Comparison of ENCODE assay signal across 16 cellular contexts in genomic region chrX:103498786-103499185, GRCh38. TPM values are rescaled to one million over a fixed set of nuclear protein-coding genes. Genes with fewer than 3 reads are reported as not detected.
A peak's percentile ranks its signal among the peaks of the same experiment; 100 is the strongest.
DNase-seq lines count a peak whose midpoint lies in the region; ATAC-seq and TF ChIP-seq lines count a peak whose summit lies in the region.
"Had no signal": no experiment of that assay in that cellular context is flagged by ENCODE, and none has a peak within 500 bp of the region (broad histone marks: within the 10 kb centered on the region; RNA-seq: fewer than 3 reads in every experiment).

No MANE protein-coding gene starts in this region.

- POLR2A ChIA-PET in activated CD8-positive, alpha-beta T cell treated with anti-CD3 and anti-CD28 coated beads for 36 hours (lab: Charles Lee) = no interaction called here
- POLR2A ChIA-PET in activated CD8-positive, alpha-beta T cell treated with anti-CD3 and anti-CD28 coated beads, Interleukin-2, amount 10 ng/mL, durations not matched to agents 7 days and 5 days (lab: Charles Lee) = no interaction called here

- no peaks in the 10 kb centered on the region for H3K27me3 ChIP-seq in gastroesophageal sphincter
- H3K27me3 ChIP-seq: BLaER1 had no signal

- H3K36me3 ChIP-seq in gastroesophageal sphincter (no peaks in the 10 kb centered on the region), mucosa of descending colon (ENCODE audit: low read depth) (no peaks in the 10 kb centered on the region)
- H3K36me3 ChIP-seq: BLaER1 had no signal

- H3K9me3 ChIP-seq in gastroesophageal sphincter = no peaks in the 10 kb centered on the region
- no peaks in the 10 kb centered on the region for H3K9me3 ChIP-seq in mucosa of descending colon
- H3K9me3 ChIP-seq: BLaER1, Caco-2 had no signal

- no peak overlapping the region for H3K4me3 Mint-ChIP-seq in activated CD8-positive, alpha-beta T cell treated with anti-CD3 and anti-CD28 coated beads for 36 hours
- H3K4me3 Mint-ChIP-seq in activated CD8-positive, alpha-beta T cell treated with anti-CD3 and anti-CD28 coated beads, Interleukin-2, amount 10 ng/mL, durations not matched to agents 7 days and 5 days = no peak overlapping the region
- no peak overlapping the region for H3K4me3 Mint-ChIP-seq in activated naive CD8-positive, alpha-beta T cell treated with anti-CD3 and anti-CD28 coated beads, Interleukin-2, amount 50 U/mL, for 24 hours
- H3K4me3 Mint-ChIP-seq: CD8-positive, alpha-beta memory T cell had no signal

- H3K27ac ChIP-seq in gastroesophageal sphincter = no peak overlapping the region
- H3K27ac ChIP-seq: BLaER1, GM23248 had no signal

- ATAC-seq in activated CD8-positive, alpha-beta T cell treated with anti-CD3 and anti-CD28 coated beads for 36 hours = peak; percentile 53
- ATAC-seq in activated CD8-positive, alpha-beta T cell treated with anti-CD3 and anti-CD28 coated beads, Interleukin-2, amount 10 ng/mL, durations not matched to agents 7 days and 5 days = no peak
- ATAC-seq in activated naive CD8-positive, alpha-beta T cell treated with anti-CD3 and anti-CD28 coated beads, Interleukin-2, amount 50 U/mL, for 24 hours = peak; percentile 46
- ATAC-seq in gastroesophageal sphincter (no peak), GM18861 (IDR thresholded peaks at IDR 0.05; ENCODE audit: unreplicated experiment) (no peak), mucosa of descending colon (no peak)
- ATAC-seq: HCT116 had no signal

- CTCF ChIA-PET in activated CD8-positive, alpha-beta T cell treated with anti-CD3 and anti-CD28 coated beads for 36 hours (lab: Charles Lee) = interaction anchor here (0.9 kb wide), 1 partner anchor 9 kb away, joined by 3 read pairs; no protein-coding TSS in a partner anchor
- CTCF ChIA-PET in activated CD8-positive, alpha-beta T cell treated with anti-CD3 and anti-CD28 coated beads, Interleukin-2, amount 10 ng/mL, durations not matched to agents 7 days and 5 days (lab: Charles Lee) = interaction anchor here (1.2 kb wide), 1 partner anchor 9 kb away, joined by 4 read pairs; no protein-coding TSS in a partner anchor

- no peak overlapping the region for H3K27ac Mint-ChIP-seq in activated CD8-positive, alpha-beta T cell treated with anti-CD3 and anti-CD28 coated beads for 36 hours
- H3K27ac Mint-ChIP-seq in activated CD8-positive, alpha-beta T cell treated with anti-CD3 and anti-CD28 coated beads, Interleukin-2, amount 10 ng/mL, durations not matched to agents 7 days and 5 days = no peak overlapping the region
- no peak overlapping the region for H3K27ac Mint-ChIP-seq in activated naive CD8-positive, alpha-beta T cell treated with anti-CD3 and anti-CD28 coated beads, Interleukin-2, amount 50 U/mL, for 24 hours
- H3K27ac Mint-ChIP-seq: CD8-positive, alpha-beta memory T cell had no signal

- 69 to 88% methylated on average over 4 to 5 of the region's 5 CpGs for WGBS in gastroesophageal sphincter (ENCODE audit: low coverage in 1 of 2), 2 donors

- no peak for TF ChIP-seq EP300 in gastroesophageal sphincter (IDR thresholded peaks at IDR 0.05)

- no peak for TF ChIP-seq CTCF in activated CD8-positive, alpha-beta T cell treated with anti-CD3 and anti-CD28 coated beads for 36 hours (IDR thresholded peaks at IDR 0.05)
- no peak for TF ChIP-seq CTCF in epithelial cell of esophagus (IDR thresholded peaks at IDR 0.05; ENCODE audit: insufficient read depth, low read depth, low read length, missing control alignments)
- no peak for TF ChIP-seq CTCF in gastroesophageal sphincter (IDR thresholded peaks at IDR 0.05)
- no peak for TF ChIP-seq CTCF in mucosa of descending colon (IDR thresholded peaks at IDR 0.05)

- DNase-seq in activated CD8-positive, alpha-beta T cell treated with anti-CD3 and anti-CD28 coated beads for 36 hours = peak; percentile 11
- DNase-seq in activated CD8-positive, alpha-beta T cell treated with anti-CD3 and anti-CD28 coated beads, Interleukin-2, amount 10 ng/mL, durations not matched to agents 7 days and 5 days = no peak
- no peak for DNase-seq in activated naive CD8-positive, alpha-beta T cell treated with anti-CD3 and anti-CD28 coated beads, Interleukin-2, amount 50 U/mL, for 24 hours
- peak; percentile 7 for DNase-seq in epithelial cell of esophagus (ENCODE audit: low read depth)
- DNase-seq in mucosa of descending colon = no peak
- DNase-seq: 8988T; AML-193; Caco-2; CD8-positive, alpha-beta memory T cell; DND-41; GDM1; GM23248 had no signal

- no peak for TF ChIP-seq POLR2A in gastroesophageal sphincter (IDR thresholded peaks at IDR 0.05)

- H3K36me3 Mint-ChIP-seq in activated CD8-positive, alpha-beta T cell treated with anti-CD3 and anti-CD28 coated beads for 36 hours (ENCODE audit: low read depth) = no peaks in the 10 kb centered on the region
- H3K36me3 Mint-ChIP-seq in activated CD8-positive, alpha-beta T cell treated with anti-CD3 and anti-CD28 coated beads, Interleukin-2, amount 10 ng/mL, durations not matched to agents 7 days and 5 days (ENCODE audit: low read depth) = no peaks in the 10 kb centered on the region
- no peaks in the 10 kb centered on the region for H3K36me3 Mint-ChIP-seq in activated naive CD8-positive, alpha-beta T cell treated with anti-CD3 and anti-CD28 coated beads, Interleukin-2, amount 50 U/mL, for 24 hours (ENCODE audit: low read depth)
- H3K36me3 Mint-ChIP-seq: CD8-positive, alpha-beta memory T cell had no signal

- no peaks in the 10 kb centered on the region for H3K4me1 Mint-ChIP-seq in activated CD8-positive, alpha-beta T cell treated with anti-CD3 and anti-CD28 coated beads for 36 hours (ENCODE audit: low read depth)
- H3K4me1 Mint-ChIP-seq in activated CD8-positive, alpha-beta T cell treated with anti-CD3 and anti-CD28 coated beads, Interleukin-2, amount 10 ng/mL, durations not matched to agents 7 days and 5 days (ENCODE audit: low read depth) = peaks cover 8% of the 10 kb centered on the region
- H3K4me1 Mint-ChIP-seq in activated naive CD8-positive, alpha-beta T cell treated with anti-CD3 and anti-CD28 coated beads, Interleukin-2, amount 50 U/mL, for 24 hours = no peaks in the 10 kb centered on the region
- H3K4me1 Mint-ChIP-seq: CD8-positive, alpha-beta memory T cell had no signal

- intact Hi-C loops in activated CD8-positive, alpha-beta T cell treated with anti-CD3 and anti-CD28 coated beads for 36 hours (cut with micrococcal nuclease) = no loop called here
- intact Hi-C loops in mucosa of descending colon (cut with DNase I, micrococcal nuclease) = no loop called here

- H3K4me1 ChIP-seq in gastroesophageal sphincter (no peaks in the 10 kb centered on the region), mucosa of descending colon (ENCODE audit: low read depth) (no peaks in the 10 kb centered on the region)
- H3K4me1 ChIP-seq: BLaER1, Caco-2 had no signal

- H3K9me3 Mint-ChIP-seq in activated CD8-positive, alpha-beta T cell treated with anti-CD3 and anti-CD28 coated beads for 36 hours = no peaks in the 10 kb centered on the region
- H3K9me3 Mint-ChIP-seq in activated CD8-positive, alpha-beta T cell treated with anti-CD3 and anti-CD28 coated beads, Interleukin-2, amount 10 ng/mL, durations not matched to agents 7 days and 5 days (ENCODE audit: insufficient read depth) = no peaks in the 10 kb centered on the region
- H3K9me3 Mint-ChIP-seq in activated naive CD8-positive, alpha-beta T cell treated with anti-CD3 and anti-CD28 coated beads, Interleukin-2, amount 50 U/mL, for 24 hours = no peaks in the 10 kb centered on the region
- H3K9me3 Mint-ChIP-seq: CD8-positive, alpha-beta memory T cell had no signal

- H3K4me3 ChIP-seq in epithelial cell of esophagus (ENCODE audit: low read length) (no peak overlapping the region), gastroesophageal sphincter (no peak overlapping the region), mucosa of descending colon (no peak overlapping the region)
- H3K4me3 ChIP-seq: BLaER1, GM23248 had no signal

- no peaks in the 10 kb centered on the region for H3K27me3 Mint-ChIP-seq in activated CD8-positive, alpha-beta T cell treated with anti-CD3 and anti-CD28 coated beads for 36 hours
- H3K27me3 Mint-ChIP-seq in activated CD8-positive, alpha-beta T cell treated with anti-CD3 and anti-CD28 coated beads, Interleukin-2, amount 10 ng/mL, durations not matched to agents 7 days and 5 days (ENCODE audit: low read depth) = peaks cover 6% of the 10 kb centered on the region
- no peaks in the 10 kb centered on the region for H3K27me3 Mint-ChIP-seq in activated naive CD8-positive, alpha-beta T cell treated with anti-CD3 and anti-CD28 coated beads, Interleukin-2, amount 50 U/mL, for 24 hours

RNA-seq across cellular contexts. Expression of gene RAB40A, which starts 20.5 kb away (rescaled TPM):
- total RNA-seq in activated CD8-positive, alpha-beta T cell treated with anti-CD3 and anti-CD28 coated beads for 36 hours = under 1 TPM; 0.18 to 0.58 TPM
- not detected for total RNA-seq in activated CD8-positive, alpha-beta T cell treated with anti-CD3 and anti-CD28 coated beads, Interleukin-2, amount 10 ng/mL, durations not matched to agents 7 days and 5 days
- total RNA-seq in gastroesophageal sphincter = 1 to 10 TPM; 1.3 to 8.9 (median 4.6) TPM
- under 1 TPM in 2 of 3 donors, not detected in 1; 0.17 to 0.28 TPM for total RNA-seq in mucosa of descending colon
- total RNA-seq: Caco-2, GM23248 had no signal

Comparison
In these comparisons a context has a peak if more than half of its experiments do, and no peak if none do; other contexts are left out.
1. ATAC-seq: peak in activated CD8-positive, alpha-beta T cell treated with anti-CD3 and anti-CD28 coated beads for 36 hours (single experiment) and activated naive CD8-positive, alpha-beta T cell treated with anti-CD3 and anti-CD28 coated beads, Interleukin-2, amount 50 U/mL, for 24 hours (single experiment); none in activated CD8-positive, alpha-beta T cell treated with anti-CD3 and anti-CD28 coated beads, Interleukin-2, amount 10 ng/mL, durations not matched to agents 7 days and 5 days (single experiment), gastroesophageal sphincter (single experiment), GM18861 (single experiment) and mucosa of descending colon (single experiment).
2. DNase-seq: peak in activated CD8-positive, alpha-beta T cell treated with anti-CD3 and anti-CD28 coated beads for 36 hours (single experiment) and epithelial cell of esophagus (single experiment); none in activated CD8-positive, alpha-beta T cell treated with anti-CD3 and anti-CD28 coated beads, Interleukin-2, amount 10 ng/mL, durations not matched to agents 7 days and 5 days (single experiment), activated naive CD8-positive, alpha-beta T cell treated with anti-CD3 and anti-CD28 coated beads, Interleukin-2, amount 50 U/mL, for 24 hours (single experiment) and mucosa of descending colon (0 of 3).